19 cellular contexts compared by ENCODE assay signal in the genomic region with DNA sequence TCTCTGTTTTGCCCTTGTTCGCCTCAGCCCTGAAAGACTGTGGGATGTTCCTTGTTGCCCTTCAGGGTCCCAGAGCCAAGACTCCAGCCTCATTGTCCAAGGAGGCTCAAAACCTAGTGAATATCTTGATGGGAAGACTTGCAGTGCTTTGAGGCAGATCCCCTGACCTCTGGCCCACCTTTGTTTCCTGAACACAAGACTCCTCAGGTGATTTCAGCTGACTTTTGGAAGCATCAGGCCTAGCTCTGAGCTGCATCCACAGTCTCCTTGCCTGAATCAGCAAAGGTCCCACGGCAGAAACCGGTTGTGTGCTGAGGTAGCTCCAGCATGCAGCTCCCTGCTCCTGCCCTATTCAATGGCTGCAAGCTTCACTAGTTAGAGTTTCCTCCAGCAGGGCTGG.
DNase-seq lines count a peak whose midpoint lies in the region; ATAC-seq, FAIRE-seq and TF ChIP-seq lines count a peak whose summit lies in the region.
"Had no signal": no experiment of that assay in that cellular context is flagged by ENCODE, and none has a peak within 500 bp of the region (broad histone marks: within the 10 kb centered on the region; RNA-seq: fewer than 3 reads in every experiment).

No MANE protein-coding gene starts in this region.

- 14% methylated on average over 3 of the region's 3 CpGs for WGBS in HepG2 (ENCODE audit: low lambda C conversion rate)

- DNase-seq in right atrium auricular region (ENCODE audit: low spot score) (peak; percentile 32), left ventricle myocardium superior (no peak), iPS-NIHi7 (ENCODE audit: extremely low spot score) (peak; percentile 4), HepG2 (ENCODE audit: low spot score) (no peak), NOMO-1 treated with DMSO at 0.1 percent for 48 hours (lab: John Stamatoyannopoulos, UW; ENCODE audit: unreplicated experiment) (no peak), kidney (no peak)
- peak; percentile 32 for DNase-seq in activated CD8-positive, alpha-beta memory T cell treated with anti-CD3 and anti-CD28 coated beads, Interleukin-2, amount 50 U/mL, for 48 hours
- DNase-seq: CD4-positive, CD25-positive, alpha-beta regulatory T cell; NCI-H1105; NCI-H146; NCI-H2029; NCI-H2227 treated with DMSO at 0.1 percent for 48 hours; NCI-H510A; SHP77 treated with DMSO at 0.1 percent for 48 hours had no signal

- H3K27me3 ChIP-seq in right atrium auricular region (no peaks in the 10 kb centered on the region), HepG2 (ENCODE audit: control insufficient read depth in 1 of 2, insufficient read depth in 2 of 2, low read length in 2 of 2) (peaks cover 1 to 20% of the 10 kb centered on the region in 2 experiments; a peak in 3 of 5 replicates)

- no peak overlapping the region for H2AFZ ChIP-seq in HepG2 (ENCODE audit: low read length)

- no peaks in the 10 kb centered on the region for H3K79me2 ChIP-seq in HepG2 (ENCODE audit: insufficient read depth, low read length)

- no peak for FAIRE-seq in HepG2 (lab: Jason Lieb, UNC)
- FAIRE-seq in kidney (lab: Jason Lieb, UNC), result no peak
- FAIRE-seq: A549 had no signal

- H3K4me1 ChIP-seq in right atrium auricular region, result no peaks in the 10 kb centered on the region
- no peaks in the 10 kb centered on the region for H3K4me1 ChIP-seq in HepG2 (ENCODE audit: insufficient read depth, low read length)
- no peaks in the 10 kb centered on the region for H3K4me1 ChIP-seq in kidney (ENCODE audit: control insufficient read depth in 1 of 2, insufficient read depth in 1 of 2, low read depth in 1 of 2, low read length in 2 of 2)
- H3K4me1 ChIP-seq: A549, HAP-1 had no signal

- intact Hi-C loops in left ventricle myocardium superior (cut with micrococcal nuclease) (no loop called here), HepG2 (cut with micrococcal nuclease; ENCODE audit: unreplicated experiment) (no loop called here), kidney (cut with DNase I) (no loop called here)

- CTCF ChIA-PET in HepG2 (lab: Yijun Ruan, JAX; ENCODE audit: low intra/inter-chr PET ratio, low total read pairs), result no interaction called here

- TF ChIP-seq CTCF in right atrium auricular region (IDR thresholded peaks at IDR 0.05), result no peak
- no peak for TF ChIP-seq CTCF in HepG2 (CRISPR knock-in tag; IDR thresholded peaks at IDR 0.05)
- no peak for TF ChIP-seq CTCF in kidney (IDR thresholded peaks at IDR 0.05; ENCODE audit: borderline replicate concordance, extremely low read depth, insufficient read depth)

- H3K9me3 ChIP-seq in right atrium auricular region (no peaks in the 10 kb centered on the region), HepG2 (ENCODE audit: low read length) (no peaks in the 10 kb centered on the region), kidney (ENCODE audit: control insufficient read depth in 1 of 2, low read length in 2 of 2) (no peaks in the 10 kb centered on the region)
- H3K9me3 ChIP-seq: A549, HAP-1 had no signal

- no peak overlapping the region for H3K27ac ChIP-seq in right atrium auricular region
- no peak overlapping the region for H3K27ac ChIP-seq in HepG2 (ENCODE audit: extremely low read length, insufficient read depth, low read length)
- no peak overlapping the region for H3K27ac ChIP-seq in kidney (ENCODE audit: low read depth in 2 of 2, low read length in 2 of 2)
- H3K27ac ChIP-seq: A549, KMS-11, RWPE1 had no signal

- no peak overlapping the region for H3K4me3 ChIP-seq in right atrium auricular region
- H3K4me3 ChIP-seq in HepG2 (replicated peaks in 1 of 3; ENCODE audit: insufficient read depth in 1 of 3, low read depth in 2 of 3, low read length in 3 of 3), result no peak overlapping the region
- H3K4me3 ChIP-seq in kidney (ENCODE audit: low read length in 2 of 2), result no peak overlapping the region
- H3K4me3 ChIP-seq: A549, HAP-1 had no signal

- 0 out of 2 replicates have a peak, but pooled peaks cover 3% of the 10 kb centered on the region for H4K20me1 ChIP-seq in HepG2 (ENCODE audit: insufficient read depth, low read length)

- TF ChIP-seq EP300 in HepG2 (IDR thresholded peaks at IDR 0.05; ENCODE audit: low read depth in 2 of 2, low read length in 2 of 2) (no peak), HepG2 (CRISPR knock-in tag; IDR thresholded peaks at IDR 0.05; ENCODE audit: borderline replicate concordance) (no peak)

- no peak overlapping the region for H3K9ac ChIP-seq in HepG2 (ENCODE audit: insufficient read depth, low read depth, low read length)
- H3K9ac ChIP-seq in kidney (ENCODE audit: low read length in 2 of 2), result no peak overlapping the region
- H3K9ac ChIP-seq: KMS-11 had no signal

- POLR2A ChIA-PET in HepG2 (lab: Yijun Ruan, JAX), result no interaction called here

- ATAC-seq in left ventricle myocardium superior (no peak), HepG2 (no peak), HG03280 (IDR thresholded peaks at IDR 0.05; ENCODE audit: unreplicated experiment) (no peak)
- ATAC-seq: A549 had no signal

- H3K36me3 ChIP-seq in right atrium auricular region, result no peaks in the 10 kb centered on the region
- H3K36me3 ChIP-seq in HepG2 (replicated peaks in 1 of 2; ENCODE audit: control insufficient read depth in 1 of 2, insufficient read depth in 2 of 2, low read length in 2 of 2), result no peaks in the 10 kb centered on the region
- no peaks in the 10 kb centered on the region for H3K36me3 ChIP-seq in kidney (ENCODE audit: control insufficient read depth in 1 of 2, insufficient read depth in 2 of 2, low read length in 2 of 2)
- H3K36me3 ChIP-seq: HAP-1 had no signal

- no TSS peak for BruUV-seq in HepG2 (replicated peaks; lab: Mats Ljungman, UMichigan)

- TF ChIP-seq RAD21 in HepG2 (CRISPR knock-in tag; IDR thresholded peaks at IDR 0.05), result no peak

- in situ Hi-C loops in HepG2 (cut with HindIII; ENCODE audit: extremely low pct_ligation_motif_present, low pct_unique_long_range_greater_than_20kb), result loop anchor here (10.0 kb wide), 1 partner anchor 206 kb away; no protein-coding TSS in a partner anchor

- no peak overlapping the region for H3K4me2 ChIP-seq in HepG2 (ENCODE audit: low read depth, low read length)
- H3K4me2 ChIP-seq: A549, KMS-11 had no signal

- TF ChIP-seq POLR2A in HepG2 (IDR thresholded peaks at IDR 0.05; ENCODE audit: insufficient read depth in 1 of 2, low read depth in 2 of 2, low read length in 2 of 2), result no peak

TF ChIP-seq in HepG2, 621 proteins besides CTCF, POLR2A, EP300 and RAD21 (continues in another document):
- TF ChIP-seq ZBTB20 (CRISPR knock-in tag; IDR thresholded peaks at IDR 0.05; ENCODE audit: borderline replicate concordance, low read depth), result no peak
- no peak for TF ChIP-seq TGIF2 (CRISPR knock-in tag; IDR thresholded peaks at IDR 0.05)
- TF ChIP-seq ZFP36L1 (CRISPR knock-in tag; IDR thresholded peaks at IDR 0.05), result no peak
- TF ChIP-seq, protein P1, sequence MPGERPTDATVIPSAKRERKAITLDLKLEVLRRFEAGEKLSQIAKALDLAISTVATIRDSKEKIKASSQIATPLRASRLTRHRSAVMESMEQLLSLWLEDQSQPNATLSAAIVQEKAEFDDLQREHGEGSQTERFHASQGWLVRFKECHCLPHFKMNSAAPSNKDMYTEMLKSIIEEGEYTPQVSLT (CRISPR knock-in tag; IDR thresholded peaks at IDR 0.05; ENCODE audit: borderline replicate concordance, low read depth), result no peak
- no peak for TF ChIP-seq ZNF432 (CRISPR knock-in tag; IDR thresholded peaks at IDR 0.05; ENCODE audit: borderline replicate concordance)
- TF ChIP-seq ZNF124 (CRISPR knock-in tag; IDR thresholded peaks at IDR 0.05), result no peak
- TF ChIP-seq, protein P2, sequence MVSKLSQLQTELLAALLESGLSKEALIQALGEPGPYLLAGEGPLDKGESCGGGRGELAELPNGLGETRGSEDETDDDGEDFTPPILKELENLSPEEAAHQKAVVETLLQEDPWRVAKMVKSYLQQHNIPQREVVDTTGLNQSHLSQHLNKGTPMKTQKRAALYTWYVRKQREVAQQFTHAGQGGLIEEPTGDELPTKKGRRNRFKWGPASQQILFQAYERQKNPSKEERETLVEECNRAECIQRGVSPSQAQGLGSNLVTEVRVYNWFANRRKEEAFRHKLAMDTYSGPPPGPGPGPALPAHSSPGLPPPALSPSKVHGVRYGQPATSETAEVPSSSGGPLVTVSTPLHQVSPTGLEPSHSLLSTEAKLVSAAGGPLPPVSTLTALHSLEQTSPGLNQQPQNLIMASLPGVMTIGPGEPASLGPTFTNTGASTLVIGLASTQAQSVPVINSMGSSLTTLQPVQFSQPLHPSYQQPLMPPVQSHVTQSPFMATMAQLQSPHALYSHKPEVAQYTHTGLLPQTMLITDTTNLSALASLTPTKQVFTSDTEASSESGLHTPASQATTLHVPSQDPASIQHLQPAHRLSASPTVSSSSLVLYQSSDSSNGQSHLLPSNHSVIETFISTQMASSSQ (IDR thresholded peaks at IDR 0.05; ENCODE audit: low read depth), result no peak
- TF ChIP-seq, protein P2 (CRISPR knock-in tag; IDR thresholded peaks at IDR 0.05; ENCODE audit: borderline replicate concordance), result no peak
- no peak for TF ChIP-seq KAT7 (CRISPR knock-in tag; IDR thresholded peaks at IDR 0.05; ENCODE audit: borderline replicate concordance)
- no peak for TF ChIP-seq RARG (CRISPR knock-in tag; IDR thresholded peaks at IDR 0.05; ENCODE audit: low read depth)
- no peak for TF ChIP-seq ZNF230 (CRISPR knock-in tag; IDR thresholded peaks at IDR 0.05)
- TF ChIP-seq HMG20B (CRISPR knock-in tag; conservative IDR thresholded peaks at IDR 0.05), result no peak
- TF ChIP-seq, protein P3, sequence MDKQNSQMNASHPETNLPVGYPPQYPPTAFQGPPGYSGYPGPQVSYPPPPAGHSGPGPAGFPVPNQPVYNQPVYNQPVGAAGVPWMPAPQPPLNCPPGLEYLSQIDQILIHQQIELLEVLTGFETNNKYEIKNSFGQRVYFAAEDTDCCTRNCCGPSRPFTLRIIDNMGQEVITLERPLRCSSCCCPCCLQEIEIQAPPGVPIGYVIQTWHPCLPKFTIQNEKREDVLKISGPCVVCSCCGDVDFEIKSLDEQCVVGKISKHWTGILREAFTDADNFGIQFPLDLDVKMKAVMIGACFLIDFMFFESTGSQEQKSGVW (CRISPR knock-in tag; IDR thresholded peaks at IDR 0.05; ENCODE audit: borderline replicate concordance), result no peak
- no peak for TF ChIP-seq SMARCE1 (IDR thresholded peaks at IDR 0.05; ENCODE audit: borderline replicate concordance)

Comparison
In these comparisons a context has a peak if more than half of its experiments do, and no peak if none do; other contexts are left out.
1. DNase-seq: peak in right atrium auricular region (single experiment), activated CD8-positive, alpha-beta memory T cell treated with anti-CD3 and anti-CD28 coated beads, Interleukin-2, amount 50 U/mL, for 48 hours (single experiment) and iPS-NIHi7 (single experiment); none in left ventricle myocardium superior (single experiment), HepG2 (single experiment), NOMO-1 treated with DMSO at 0.1 percent for 48 hours (single experiment) and kidney (single experiment).